ENCODE assay signal across 20 cellular contexts in genomic region chr6:63935732-63936131, GRCh38.
A peak's percentile ranks its signal among the peaks of the same experiment; 100 is the strongest.
DNase-seq lines count a peak whose midpoint lies in the region; ATAC-seq and TF ChIP-seq lines count a peak whose summit lies in the region.
"Had no signal": no experiment of that assay in that cellular context is flagged by ENCODE, and none has a peak within 500 bp of the region (broad histone marks: within the 10 kb centered on the region; RNA-seq: fewer than 3 reads in every experiment).

No MANE protein-coding gene starts in this region.

- H2AFZ ChIP-seq in OCI-LY3 (ENCODE audit: low read depth, low read length): peak overlapping the region; percentile 34

- H3K4me3 ChIP-seq in OCI-LY3 (ENCODE audit: low read length): no peak overlapping the region
- no peak overlapping the region for H3K4me3 ChIP-seq in mucosa of rectum (ENCODE audit: low read length in 2 of 2)
- H3K4me3 ChIP-seq in transverse colon: no peak overlapping the region
- no peak overlapping the region for H3K4me3 ChIP-seq in thyroid gland (replicated peaks in 1 of 3)
- H3K4me3 ChIP-seq: BLaER1 had no signal

- TF ChIP-seq POLR2A in transverse colon (IDR thresholded peaks at IDR 0.05) (no peak), thyroid gland (IDR thresholded peaks at IDR 0.05) (no peak)

- ATAC-seq in left colon (peak; percentile 70), HG02610 (IDR thresholded peaks at IDR 0.05; ENCODE audit: unreplicated experiment) (no peak), HG03280 (IDR thresholded peaks at IDR 0.05; ENCODE audit: unreplicated experiment) (no peak), GM21786 (IDR thresholded peaks at IDR 0.05; ENCODE audit: unreplicated experiment) (no peak)

- no peaks in the 10 kb centered on the region for H3K27me3 ChIP-seq in OCI-LY3 (ENCODE audit: low read depth, low read length)
- H3K27me3 ChIP-seq in mucosa of rectum (ENCODE audit: control insufficient read depth in 2 of 2, insufficient read depth in 2 of 2, low read length in 2 of 2): no peaks in the 10 kb centered on the region
- H3K27me3 ChIP-seq in transverse colon: no peaks in the 10 kb centered on the region
- H3K27me3 ChIP-seq in thyroid gland: no peaks in the 10 kb centered on the region
- H3K27me3 ChIP-seq: BE2C, BLaER1 had no signal

- TF ChIP-seq CTCF in OCI-LY3 (IDR thresholded peaks at IDR 0.05; ENCODE audit: low read depth, low read length): no peak
- no peak for TF ChIP-seq CTCF in transverse colon (IDR thresholded peaks at IDR 0.05)
- no peak for TF ChIP-seq CTCF in thyroid gland (IDR thresholded peaks at IDR 0.05)

- H3K27ac ChIP-seq in OCI-LY3 (ENCODE audit: low read length) (no peak overlapping the region), mucosa of rectum (ENCODE audit: low read depth in 2 of 2, low read length in 2 of 2) (peak overlapping the region; percentile 24 to 39), transverse colon (peak overlapping the region; percentile 55 to 76 (median 58)), thyroid gland (no peak overlapping the region)
- H3K27ac ChIP-seq: BLaER1 had no signal

- H3K4me1 ChIP-seq in OCI-LY3 (ENCODE audit: low read length): no peaks in the 10 kb centered on the region
- peaks cover 0 to 21% of the 10 kb centered on the region in 2 donors for H3K4me1 ChIP-seq in mucosa of rectum (ENCODE audit: control insufficient read depth in 2 of 2, insufficient read depth in 2 of 2, low read length in 2 of 2)
- peaks cover 0 to 27% (median 14%) of the 10 kb centered on the region in 4 donors for H3K4me1 ChIP-seq in transverse colon
- no peaks in the 10 kb centered on the region for H3K4me1 ChIP-seq in thyroid gland
- H3K4me1 ChIP-seq: BE2C, BLaER1 had no signal

- intact Hi-C loops in left colon (cut with DNase I, micrococcal nuclease) (no loop called here), transverse colon (cut with DNase I; ENCODE audit: low total_unique reads) (no loop called here), thyroid gland (cut with DNase I) (no loop called here)

- H3K4me2 ChIP-seq in OCI-LY3 (ENCODE audit: low read length): no peak overlapping the region
- H3K4me2 ChIP-seq: BLaER1 had no signal

- H3K9me3 ChIP-seq in OCI-LY3 (ENCODE audit: insufficient read depth, low read length) (no peaks in the 10 kb centered on the region), mucosa of rectum (ENCODE audit: control insufficient read depth in 2 of 2, low read length in 2 of 2) (no peaks in the 10 kb centered on the region), transverse colon (no peaks in the 10 kb centered on the region), thyroid gland (no peaks in the 10 kb centered on the region)
- H3K9me3 ChIP-seq: BE2C, BLaER1 had no signal

- no peaks in the 10 kb centered on the region for H3K36me3 ChIP-seq in OCI-LY3 (replicated peaks; ENCODE audit: low read depth, low read length)
- no peaks in the 10 kb centered on the region for H3K36me3 ChIP-seq in mucosa of rectum (ENCODE audit: control insufficient read depth in 2 of 2, insufficient read depth in 2 of 2, low read length in 2 of 2)
- H3K36me3 ChIP-seq in transverse colon: no peaks in the 10 kb centered on the region
- no peaks in the 10 kb centered on the region for H3K36me3 ChIP-seq in thyroid gland
- H3K36me3 ChIP-seq: BE2C, BLaER1 had no signal

- in situ Hi-C loops in transverse colon (cut with MboI; ENCODE audit: low pct_ligation_motif_present in 1 of 4, low pct_unique_long_range_greater_than_20kb in 1 of 4, low sequenced_read_pairs in 3 of 4): no loop called here

- no peak overlapping the region for H3K9ac ChIP-seq in OCI-LY3 (ENCODE audit: low read length)
- no peak overlapping the region for H3K9ac ChIP-seq in mucosa of rectum (ENCODE audit: low read depth in 1 of 2, low read length in 2 of 2)
- H3K9ac ChIP-seq: BLaER1 had no signal

- no peak for TF ChIP-seq EP300 in transverse colon (IDR thresholded peaks at IDR 0.05; ENCODE audit: low read depth)

- no peak for DNase-seq in left colon
- DNase-seq in transverse colon: no peak
- no peak for DNase-seq in thyroid gland
- DNase-seq: 8988T; ACHN; BE2C; C1 segment of cervical spinal cord; CD4-positive, alpha-beta memory T cell; CD4-positive, CD25-positive, alpha-beta regulatory T cell; CD8-positive, alpha-beta memory T cell; COR-L47; DMS 273 treated with DMSO at 0.1 percent for 48 hours; DMS79 treated with DMSO at 0.1 percent for 48 hours; GF-D8 had no signal

- H4K20me1 ChIP-seq in OCI-LY3 (ENCODE audit: insufficient read depth, low read length): no peaks in the 10 kb centered on the region
- H4K20me1 ChIP-seq: BLaER1 had no signal

- no peaks in the 10 kb centered on the region for H3K79me2 ChIP-seq in OCI-LY3 (ENCODE audit: low read length)

Comparison
In these comparisons a context has a peak if more than half of its experiments do, and no peak if none do; other contexts are left out.
1. H3K27ac ChIP-seq: peak in mucosa of rectum (2 of 2) and transverse colon (4 of 4); none in OCI-LY3 (single experiment) and thyroid gland (0 of 3).